In genomic region chr6:15473741-15474161, GRCh38 we compare ENCODE assay signal across 14 cellular contexts.
DNase-seq lines count a peak whose midpoint lies in the region; ATAC-seq, FAIRE-seq and TF ChIP-seq lines count a peak whose summit lies in the region.
"Had no signal": no experiment of that assay in that cellular context is flagged by ENCODE, and none has a peak within 500 bp of the region (broad histone marks: within the 10 kb centered on the region; RNA-seq: fewer than 3 reads in every experiment).

No MANE protein-coding gene starts in this region.

- H3K27ac ChIP-seq in osteoblast (ENCODE audit: low read depth, low read length) (peak overlapping the region; percentile 86), hepatocyte (no peak overlapping the region)
- H3K27ac ChIP-seq: SK-N-MC had no signal

- ATAC-seq in T-helper 17 cell, result no peak
- ATAC-seq: GM12878 had no signal

- peak overlapping the region; percentile 11 for H2AFZ ChIP-seq in osteoblast (ENCODE audit: low read length)
- H2AFZ ChIP-seq in hepatocyte, result no peak overlapping the region

- H3K27ac Mint-ChIP-seq in T-helper 17 cell, result no peak overlapping the region
- H3K27ac Mint-ChIP-seq: nephron progenitor cell had no signal

- H3K79me2 ChIP-seq in osteoblast (ENCODE audit: insufficient read depth, low read length) (peaks cover 9% of the 10 kb centered on the region), hepatocyte (peaks cover 7% of the 10 kb centered on the region)

- H3K27me3 Mint-ChIP-seq in T-helper 17 cell, result no peaks in the 10 kb centered on the region
- H3K27me3 Mint-ChIP-seq: CD4-positive, CD25-positive, alpha-beta regulatory T cell had no signal

- peaks cover 23% of the 10 kb centered on the region for H3K4me1 Mint-ChIP-seq in T-helper 17 cell

- H3K9me3 ChIP-seq in osteoblast (ENCODE audit: low read depth, low read length) (no peaks in the 10 kb centered on the region), T-helper 17 cell (ENCODE audit: control insufficient read depth, low read length, poor library complexity, severe bottlenecking) (no peaks in the 10 kb centered on the region), hepatocyte (ENCODE audit: low read depth) (no peaks in the 10 kb centered on the region)

- H3K4me3 ChIP-seq in fibroblast of mammary gland (ENCODE audit: control insufficient read depth, low read depth, low read length) (no peak overlapping the region), osteoblast (ENCODE audit: insufficient read depth, low read length) (peak overlapping the region; percentile 36), hepatocyte (no peak overlapping the region)
- H3K4me3 ChIP-seq: GM12878, SK-N-MC had no signal

- DNase-seq in COLO829 (ENCODE audit: low spot score) (peak; percentile 88), T1000 (lab: John Stamatoyannopoulos, UW) (peak; percentile 38), fibroblast of mammary gland (ENCODE audit: low read depth) (peak; percentile 92), osteoblast (ENCODE audit: insufficient read length, low spot score, missing footprints) (no peak), GM19239 (ENCODE audit: insufficient read length, low spot score) (no peak), T-helper 17 cell (no peak), hepatocyte (ENCODE audit: low spot score) (no peak), SK-N-DZ (ENCODE audit: low spot score) (no peak)
- DNase-seq: anterior cingulate cortex; CD4-positive, CD25-positive, alpha-beta regulatory T cell; NCI-H2227 treated with DMSO at 0.1 percent for 48 hours; nephron progenitor cell had no signal

- WGBS in hepatocyte (ENCODE audit: low lambda C conversion rate, missing lambda C conversion rate), result 79% methylated on average over 6 of the region's 6 CpGs

- no peak overlapping the region for H3K4me3 Mint-ChIP-seq in T-helper 17 cell
- H3K4me3 Mint-ChIP-seq: CD4-positive, CD25-positive, alpha-beta regulatory T cell; nephron progenitor cell had no signal

- H3K4me1 ChIP-seq in osteoblast (ENCODE audit: insufficient read depth, low read length) (peaks cover 37% of the 10 kb centered on the region), hepatocyte (ENCODE audit: insufficient read depth) (peaks cover 3% of the 10 kb centered on the region)

- no peak for FAIRE-seq in GM19239 (lab: Jason Lieb, UNC)
- FAIRE-seq: GM12878 had no signal

- peak overlapping the region; percentile 66 for H3K4me2 ChIP-seq in osteoblast (ENCODE audit: insufficient read depth, low read length)
- H3K4me2 ChIP-seq in hepatocyte, result no peak overlapping the region

- no peak for TF ChIP-seq CTCF in fibroblast of mammary gland (conservative IDR thresholded peaks at IDR 0.05; ENCODE audit: control insufficient read depth, insufficient read depth, low read depth, low read length)
- no peak for TF ChIP-seq CTCF in osteoblast (IDR thresholded peaks at IDR 0.05; ENCODE audit: extremely low read depth, low read depth, low read length)
- TF ChIP-seq CTCF in hepatocyte (IDR thresholded peaks at IDR 0.05; ENCODE audit: poor library complexity), result no peak

- H3K36me3 ChIP-seq in osteoblast (ENCODE audit: insufficient read depth, low read length) (peaks cover 2% of the 10 kb centered on the region), hepatocyte (replicated peaks; ENCODE audit: insufficient read depth, low read depth) (no peaks in the 10 kb centered on the region)

- peaks cover 2% of the 10 kb centered on the region for H4K20me1 ChIP-seq in osteoblast (ENCODE audit: insufficient read depth, low read length)
- no peaks in the 10 kb centered on the region for H4K20me1 ChIP-seq in hepatocyte (ENCODE audit: insufficient read depth, poor library complexity, severe bottlenecking)

- H3K36me3 Mint-ChIP-seq in T-helper 17 cell (ENCODE audit: low read depth), result peaks cover 7% of the 10 kb centered on the region

- no peaks in the 10 kb centered on the region for H3K9me2 ChIP-seq in hepatocyte (replicated peaks; ENCODE audit: insufficient read depth)

- no peaks in the 10 kb centered on the region for H3K27me3 ChIP-seq in osteoblast (ENCODE audit: insufficient read depth, low read length)
- no peaks in the 10 kb centered on the region for H3K27me3 ChIP-seq in hepatocyte

Comparison
In these comparisons a context has a peak if more than half of its experiments do, and no peak if none do; other contexts are left out.
1. DNase-seq: peak in COLO829 (single experiment), T1000 (single experiment) and fibroblast of mammary gland (single experiment); none in osteoblast (single experiment), GM19239 (single experiment), T-helper 17 cell (0 of 3), hepatocyte (single experiment) and SK-N-DZ (single experiment).